ENCODE assay signal across 8 cellular contexts in genomic region chr11:75815345-75815983, GRCh38. TPM values are rescaled to one million over a fixed set of nuclear protein-coding genes. Genes with fewer than 3 reads are reported as not detected.
A peak's percentile ranks its signal among the peaks of the same experiment; 100 is the strongest.
DNase-seq lines count a peak whose midpoint lies in the region; ATAC-seq, FAIRE-seq and TF ChIP-seq lines count a peak whose summit lies in the region.

No MANE protein-coding gene starts in this region.

- no peak for FAIRE-seq in HepG2 (lab: Jason Lieb, UNC)

- TF ChIP-seq POLR2A in HepG2 (IDR thresholded peaks at IDR 0.05; ENCODE audit: insufficient read depth in 1 of 2, low read depth in 2 of 2, low read length in 2 of 2): peak in 1 of 2 experiments; percentile 11; a peak in 1 of 4 replicates

- H3K4me2 ChIP-seq in HepG2 (ENCODE audit: low read depth, low read length): peak overlapping the region; percentile 89

- H3K4me3 ChIP-seq in ACC112 (ENCODE audit: low read depth, low read length) (peak overlapping the region; percentile 90), HepG2 (replicated peaks in 1 of 3; ENCODE audit: insufficient read depth in 1 of 3, low read depth in 2 of 3, low read length in 3 of 3) (peak overlapping the region; percentile 82 to 92 (median 91))

- H3K27me3 ChIP-seq in ACC112 (ENCODE audit: insufficient read depth, low read length): no peaks in the 10 kb centered on the region
- H3K27me3 ChIP-seq in HepG2 (ENCODE audit: control insufficient read depth in 1 of 2, insufficient read depth in 2 of 2, low read length in 2 of 2): no peaks in the 10 kb centered on the region; a peak in 1 of 5 replicates

- H3K9ac ChIP-seq in HepG2 (ENCODE audit: insufficient read depth, low read depth, low read length): peak overlapping the region; percentile 89

- H3K79me2 ChIP-seq in ACC112 (ENCODE audit: control insufficient read depth, insufficient read depth, low read length, unreplicated experiment) (peaks cover 42% of the 10 kb centered on the region), HepG2 (ENCODE audit: insufficient read depth, low read length) (peaks cover 36% of the 10 kb centered on the region)

- H3K36me3 ChIP-seq in ACC112 (ENCODE audit: insufficient read depth, low read length) (no peaks in the 10 kb centered on the region), HepG2 (replicated peaks in 1 of 2; ENCODE audit: control insufficient read depth in 1 of 2, insufficient read depth in 2 of 2, low read length in 2 of 2) (no peaks in the 10 kb centered on the region)

- in situ Hi-C loops in HepG2 (cut with HindIII; ENCODE audit: extremely low pct_ligation_motif_present, low pct_unique_long_range_greater_than_20kb): no loop called here

- TF ChIP-seq RAD21 in HepG2 (CRISPR knock-in tag; IDR thresholded peaks at IDR 0.05): no peak

- intact Hi-C loops in HepG2 (cut with micrococcal nuclease; ENCODE audit: unreplicated experiment): loop anchor here (10.0 kb wide), 1 partner anchor 969 kb away; the partner anchor contains the start of gene TSKU

- BruUV-seq in HepG2 (replicated peaks; lab: Mats Ljungman, UMichigan): no TSS peak

- TF ChIP-seq EP300 in HepG2 (IDR thresholded peaks at IDR 0.05; ENCODE audit: low read depth in 2 of 2, low read length in 2 of 2): no peak
- no peak for TF ChIP-seq EP300 in HepG2 (CRISPR knock-in tag; IDR thresholded peaks at IDR 0.05; ENCODE audit: borderline replicate concordance)

- DNase-seq in T follicular helper cell (ENCODE audit: low read depth) (peak; percentile 20), caudate nucleus (lab: John Stamatoyannopoulos, UW) (peak in 9 of 61 donors; percentile 35 to 70 (median 56)), HepG2 (ENCODE audit: low spot score) (no peak)
- peak; percentile 7 to 21 for DNase-seq in stimulated activated CD8-positive, alpha-beta memory T cell treated with anti-CD3 and anti-CD28 coated beads, Interleukin-15, amount 100 ng/mL, for 48 hours (ENCODE audit: low read depth in 2 of 2)

- 4% methylated on average over 9 of the region's 57 CpGs for WGBS in HepG2 (ENCODE audit: low lambda C conversion rate)

- no peaks in the 10 kb centered on the region for H4K20me1 ChIP-seq in HepG2 (ENCODE audit: insufficient read depth, low read length)

- no peak; the same call in 1 of the 2 replicates for TF ChIP-seq CTCF in HepG2 (CRISPR knock-in tag; IDR thresholded peaks at IDR 0.05)

- ATAC-seq in GM18873 (IDR thresholded peaks at IDR 0.05; ENCODE audit: low FRiP score, unreplicated experiment): peak; percentile 15
- ATAC-seq in HG03196 (IDR thresholded peaks at IDR 0.05; ENCODE audit: unreplicated experiment): peak; percentile 28
- ATAC-seq in HepG2: peak; percentile 30
- ATAC-seq in GM21576 (IDR thresholded peaks at IDR 0.05; ENCODE audit: unreplicated experiment): no peak

- H3K4me1 ChIP-seq in ACC112 (ENCODE audit: control insufficient read depth, insufficient read depth, low read length, unreplicated experiment): peaks cover 10% of the 10 kb centered on the region
- peaks cover 75% of the 10 kb centered on the region for H3K4me1 ChIP-seq in HepG2 (ENCODE audit: insufficient read depth, low read length)

- H3K27ac ChIP-seq in ACC112 (ENCODE audit: low read depth, low read length) (peak overlapping the region; percentile 60), caudate nucleus (ENCODE audit: low read depth, low read length) (peak overlapping the region; percentile 90), HepG2 (ENCODE audit: extremely low read length, insufficient read depth, low read length) (peak overlapping the region; percentile 83)

- H2AFZ ChIP-seq in ACC112 (ENCODE audit: low read length, unreplicated experiment) (peak overlapping the region; percentile 95), HepG2 (ENCODE audit: low read length) (no peak overlapping the region)

- CTCF ChIA-PET in HepG2 (lab: Yijun Ruan, JAX; ENCODE audit: low intra/inter-chr PET ratio, low total read pairs): no interaction called here

- H3K9me3 ChIP-seq in HepG2 (ENCODE audit: low read length): no peaks in the 10 kb centered on the region

- POLR2A ChIA-PET in HepG2 (lab: Yijun Ruan, JAX): interaction anchor here (1.0 to 2.9 kb wide), 5 partner anchors 14 to 53 kb away, joined by 3 to 10 read pairs (median 7); no protein-coding TSS in a partner anchor

TF ChIP-seq in HepG2, 621 proteins besides CTCF, POLR2A, EP300 and RAD21 (continues in another document):
- TF ChIP-seq SNAPC2 (CRISPR knock-in tag; IDR thresholded peaks at IDR 0.05): peak; percentile 54; the same call in 1 of the 2 replicates
- TF ChIP-seq ZNF333 (CRISPR knock-in tag; IDR thresholded peaks at IDR 0.05; ENCODE audit: borderline replicate concordance): no peak
- TF ChIP-seq GTF3A (CRISPR knock-in tag; conservative IDR thresholded peaks at IDR 0.05): no peak
- no peak for TF ChIP-seq ZNF670 (CRISPR knock-in tag; IDR thresholded peaks at IDR 0.05; ENCODE audit: borderline replicate concordance)
- no peak for TF ChIP-seq ZNF317 (CRISPR knock-in tag; IDR thresholded peaks at IDR 0.05)
- 0 out of 2 replicates have a peak, but pooled peaks have one; percentile 6 for TF ChIP-seq GTF2F1 (IDR thresholded peaks at IDR 0.05; ENCODE audit: low read length)
- TF ChIP-seq DRAP1 (CRISPR knock-in tag; IDR thresholded peaks at IDR 0.05): no peak
- TF ChIP-seq BCL6 (CRISPR knock-in tag; IDR thresholded peaks at IDR 0.05): no peak
- peak; percentile 79 for TF ChIP-seq RBFOX2 (IDR thresholded peaks at IDR 0.05; ENCODE audit: low read depth, low read length)
- TF ChIP-seq KAT2B (IDR thresholded peaks at IDR 0.05; ENCODE audit: borderline replicate concordance, low read depth, low read length): no peak
- no peak for TF ChIP-seq ZNF652 (CRISPR knock-in tag; IDR thresholded peaks at IDR 0.05; ENCODE audit: borderline replicate concordance, low read depth)
- TF ChIP-seq IRX3 (CRISPR knock-in tag; IDR thresholded peaks at IDR 0.05; ENCODE audit: borderline replicate concordance, low read depth): no peak
- no peak; the same call in 1 of the 2 replicates for TF ChIP-seq SALL2 (CRISPR knock-in tag; IDR thresholded peaks at IDR 0.05)

RNA-seq across cellular contexts. Expression of gene UVRAG, which starts 0.5 kb away (rescaled TPM):
- 17.2 and 17.3 TPM in 2 replicates for total RNA-seq in HepG2 (2016; rRNA removed; fragmentation: Illumina TruSeq; extraction: Trizol)
- total RNA-seq in HepG2 (2016; cell fraction: cytosol; rRNA removed; fragmentation: Illumina TruSeq; extraction: Trizol; ENCODE audit: low read depth): 6.1 and 9.8 TPM in 2 replicates
- total RNA-seq in HepG2 (2016; cell fraction: insoluble cytoplasmic fraction; rRNA removed; fragmentation: Illumina TruSeq; extraction: Trizol): 15.0 and 18.0 TPM in 2 replicates
- 11.6 and 11.7 TPM in 2 replicates for total RNA-seq in HepG2 (2016; cell fraction: membrane; rRNA removed; fragmentation: Illumina TruSeq; extraction: Trizol)
- total RNA-seq in HepG2 (2016; cell fraction: nucleus; rRNA removed; fragmentation: Illumina TruSeq; extraction: Trizol): 43.2 and 46.0 TPM in 2 replicates
- polyA plus RNA-seq in HepG2 (2011; rRNA removed): 8.9 and 9.7 TPM in 2 replicates
- polyA plus RNA-seq in HepG2 (2011; cell fraction: cytosol; rRNA removed): 5.6 and 7.4 TPM in 2 replicates
- polyA plus RNA-seq in HepG2 (2011; cell fraction: nucleus; rRNA removed): 8.4 TPM in 2 replicates
- polyA plus RNA-seq in HepG2 (2012): 8.4 and 11.9 TPM in 2 replicates
- polyA plus RNA-seq in HepG2 (2016; cell fraction: cytosol; fragmentation: Illumina TruSeq; extraction: Trizol; ENCODE audit: low read depth): 1.5 and 1.6 TPM in 2 replicates
- polyA plus RNA-seq in HepG2 (2016; cell fraction: insoluble cytoplasmic fraction; fragmentation: Illumina TruSeq; extraction: Trizol; ENCODE audit: low read depth): 10.9 and 14.5 TPM in 2 replicates
- 5.0 and 5.5 TPM in 2 replicates for polyA plus RNA-seq in HepG2 (2016; cell fraction: membrane; fragmentation: Illumina TruSeq; extraction: Trizol; ENCODE audit: low read depth)
- 20.6 and 22.8 TPM in 2 replicates for polyA plus RNA-seq in HepG2 (2016; cell fraction: nucleus; fragmentation: Illumina TruSeq; extraction: Trizol; ENCODE audit: insufficient read depth, low read depth)
- polyA minus RNA-seq in HepG2 (2011; rRNA and poly(A)+ RNA removed; ENCODE audit: low replicate concordance): 10.9 and 19.7 TPM in 2 replicates
- polyA minus RNA-seq in HepG2 (2011; cell fraction: cytosol; rRNA and poly(A)+ RNA removed): 5.9 and 6.2 TPM in 2 replicates
- 77.1 and 79.4 TPM in 2 replicates for polyA minus RNA-seq in HepG2 (2011; cell fraction: nucleus; rRNA and poly(A)+ RNA removed)

RNA-seq across cellular contexts. Expression of gene DGAT2, which starts 46.9 kb away (rescaled TPM):
- total RNA-seq in HepG2 (2016; rRNA removed; fragmentation: Illumina TruSeq; extraction: Trizol): 39.4 and 65.6 TPM in 2 replicates
- total RNA-seq in HepG2 (2016; cell fraction: cytosol; rRNA removed; fragmentation: Illumina TruSeq; extraction: Trizol; ENCODE audit: low read depth): 13.6 and 17.8 TPM in 2 replicates
- total RNA-seq in HepG2 (2016; cell fraction: insoluble cytoplasmic fraction; rRNA removed; fragmentation: Illumina TruSeq; extraction: Trizol): 37.7 and 67.0 TPM in 2 replicates
- total RNA-seq in HepG2 (2016; cell fraction: membrane; rRNA removed; fragmentation: Illumina TruSeq; extraction: Trizol): 33.7 and 43.0 TPM in 2 replicates
- total RNA-seq in HepG2 (2016; cell fraction: nucleus; rRNA removed; fragmentation: Illumina TruSeq; extraction: Trizol): 51.0 and 57.6 TPM in 2 replicates
- polyA plus RNA-seq in HepG2 (2011; rRNA removed): 39.0 and 47.6 TPM in 2 replicates
- 38.9 and 41.0 TPM in 2 replicates for polyA plus RNA-seq in HepG2 (2011; cell fraction: cytosol; rRNA removed)
- polyA plus RNA-seq in HepG2 (2011; cell fraction: nucleus; rRNA removed): 13.1 and 13.7 TPM in 2 replicates
- polyA plus RNA-seq in HepG2 (2012): 15.7 and 19.7 TPM in 2 replicates
- polyA plus RNA-seq in HepG2 (2016; cell fraction: cytosol; fragmentation: Illumina TruSeq; extraction: Trizol; ENCODE audit: low read depth): 13.9 and 19.4 TPM in 2 replicates
- 39.1 and 40.5 TPM in 2 replicates for polyA plus RNA-seq in HepG2 (2016; cell fraction: insoluble cytoplasmic fraction; fragmentation: Illumina TruSeq; extraction: Trizol; ENCODE audit: low read depth)
- polyA plus RNA-seq in HepG2 (2016; cell fraction: membrane; fragmentation: Illumina TruSeq; extraction: Trizol; ENCODE audit: low read depth): 26.5 and 38.6 TPM in 2 replicates
- 85.2 and 85.5 TPM in 2 replicates for polyA plus RNA-seq in HepG2 (2016; cell fraction: nucleus; fragmentation: Illumina TruSeq; extraction: Trizol; ENCODE audit: insufficient read depth, low read depth)
- polyA minus RNA-seq in HepG2 (2011; rRNA and poly(A)+ RNA removed; ENCODE audit: low replicate concordance): 9.8 and 63.2 TPM in 2 replicates
- polyA minus RNA-seq in HepG2 (2011; cell fraction: cytosol; rRNA and poly(A)+ RNA removed): 11.2 and 11.5 TPM in 2 replicates
- polyA minus RNA-seq in HepG2 (2011; cell fraction: nucleus; rRNA and poly(A)+ RNA removed): 9.3 and 9.8 TPM in 2 replicates
